In the genomic region with DNA sequence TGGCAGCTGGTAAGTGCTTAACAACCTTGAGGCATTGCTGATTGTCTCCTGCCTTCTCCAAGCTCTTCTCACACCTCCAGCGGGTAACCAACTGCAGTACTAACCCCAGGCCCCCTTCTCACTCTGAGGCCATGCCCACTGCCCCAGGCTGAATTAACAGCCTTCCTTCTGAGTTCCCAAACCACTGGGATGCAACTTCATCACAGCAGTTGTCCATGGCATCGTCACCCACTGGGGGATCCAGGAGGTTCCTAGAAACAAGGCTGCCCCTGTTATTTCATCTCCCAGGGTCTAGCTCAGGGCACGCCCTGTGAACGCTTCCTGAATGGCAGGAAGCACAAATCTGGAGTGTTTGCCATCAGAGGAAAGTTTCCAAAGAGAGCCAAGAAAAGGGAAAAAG, we compare ENCODE assay signal across 17 cellular contexts.
"Had no signal": no experiment of that assay in that cellular context is flagged by ENCODE, and none has a peak within 500 bp of the region (broad histone marks: within the 10 kb centered on the region; RNA-seq: fewer than 3 reads in every experiment).

No MANE protein-coding gene starts in this region.

- H3K4me1 ChIP-seq: upper lobe of right lung had no signal

- H3K27me3 Mint-ChIP-seq: activated naive CD8-positive, alpha-beta T cell treated with anti-CD3 and anti-CD28 coated beads for 36 hours; stimulated activated naive CD8-positive, alpha-beta T cell treated with anti-CD3 and anti-CD28 coated beads, Interleukin-15, amount 100 ng/mL, for 72 hours had no signal

- H3K9ac ChIP-seq: neural progenitor cell had no signal

- H3K27ac Mint-ChIP-seq: activated naive CD8-positive, alpha-beta T cell treated with anti-CD3 and anti-CD28 coated beads for 36 hours; neural progenitor cell; stimulated activated naive CD8-positive, alpha-beta T cell treated with anti-CD3 and anti-CD28 coated beads, Interleukin-15, amount 100 ng/mL, for 72 hours had no signal

- DNase-seq: activated CD4-positive, alpha-beta T cell treated with anti-CD3 and anti-CD28 coated beads, Interleukin-2, amount 50 U/mL, for 4 hours; activated CD4-positive, CD25-positive, alpha-beta regulatory T cell treated with anti-CD3 and anti-CD28 coated beads, Interleukin-2, amount 50 U/mL, for 72 hours; activated naive CD8-positive, alpha-beta T cell treated with anti-CD3 and anti-CD28 coated beads for 36 hours; amniotic stem cell; head of caudate nucleus; left lung; midbrain; ovary; psoas muscle; stimulated activated CD4-positive, alpha-beta T cell treated with anti-CD3 and anti-CD28 coated beads, Interleukin-2, amount 100 ng/mL, for 24 hours; stimulated activated naive CD8-positive, alpha-beta T cell treated with anti-CD3 and anti-CD28 coated beads, Interleukin-15, amount 100 ng/mL, for 72 hours; T-helper 2 cell; upper lobe of right lung had no signal

- H3K27me3 ChIP-seq: left lung, ovary, upper lobe of right lung had no signal

- H3K9me3 Mint-ChIP-seq: activated naive CD8-positive, alpha-beta T cell treated with anti-CD3 and anti-CD28 coated beads for 36 hours; activated T-helper 1 cell treated with anti-CD3 and anti-CD28 coated beads, Interleukin-12 subunit alpha, Interleukin-12 subunit beta, Interleukin-2, Interleukin-4 antibody, amounts not matched to agents 30 ng/mL and 10 ng/mL and 1 ng/mL, durations not matched to agents 14 hours and 24 hours and 36 hours; neural progenitor cell; stimulated activated naive CD8-positive, alpha-beta T cell treated with anti-CD3 and anti-CD28 coated beads, Interleukin-15, amount 100 ng/mL, for 72 hours had no signal

- ATAC-seq: left lung; stimulated activated naive CD8-positive, alpha-beta T cell treated with anti-CD3 and anti-CD28 coated beads, Interleukin-15, amount 100 ng/mL, for 72 hours; upper lobe of right lung had no signal

- H3K27ac ChIP-seq: left lung, neural progenitor cell, ovary, psoas muscle, thoracic aorta, upper lobe of right lung, VCaP had no signal

- H3K4me3 Mint-ChIP-seq: activated naive CD8-positive, alpha-beta T cell treated with anti-CD3 and anti-CD28 coated beads for 36 hours; activated T-helper 1 cell treated with anti-CD3 and anti-CD28 coated beads, Interleukin-12 subunit alpha, Interleukin-12 subunit beta, Interleukin-2, Interleukin-4 antibody, amounts not matched to agents 30 ng/mL and 10 ng/mL and 1 ng/mL, durations not matched to agents 14 hours and 24 hours and 36 hours; neural progenitor cell; stimulated activated naive CD8-positive, alpha-beta T cell treated with anti-CD3 and anti-CD28 coated beads, Interleukin-15, amount 100 ng/mL, for 72 hours had no signal

- H3K36me3 Mint-ChIP-seq: neural progenitor cell had no signal

- H3K36me3 ChIP-seq: neural progenitor cell, ovary had no signal

- H3K4me3 ChIP-seq: left lung, neural progenitor cell, ovary, psoas muscle, thoracic aorta, upper lobe of right lung had no signal

- H3K4me2 ChIP-seq: neural progenitor cell had no signal

- H2AFZ ChIP-seq: neural progenitor cell had no signal

- H3K9me3 ChIP-seq: left lung, ovary, psoas muscle, thoracic aorta, upper lobe of right lung had no signal
